Comparison of ENCODE assay signal across 25 cellular contexts in genomic region chr10:113614304-113614703, GRCh38. TPM values are rescaled to one million over a fixed set of nuclear protein-coding genes. Genes with fewer than 3 reads are reported as not detected.
A peak's percentile ranks its signal among the peaks of the same experiment; 100 is the strongest.
DNase-seq lines count a peak whose midpoint lies in the region; ATAC-seq and TF ChIP-seq lines count a peak whose summit lies in the region.
"Had no signal": no experiment of that assay in that cellular context is flagged by ENCODE, and none has a peak within 500 bp of the region (broad histone marks: within the 10 kb centered on the region; RNA-seq: fewer than 3 reads in every experiment).

No MANE protein-coding gene starts in this region.

- H3K27me3 Mint-ChIP-seq in chondrocyte (ENCODE audit: low read depth) (peaks cover 73% of the 10 kb centered on the region), neural crest cell (ENCODE audit: low read depth) (peaks cover 5% of the 10 kb centered on the region)

- H3K9me3 ChIP-seq in right cardiac atrium (ENCODE audit: control insufficient read depth, low read length) (no peaks in the 10 kb centered on the region), esophagus muscularis mucosa (no peaks in the 10 kb centered on the region)
- H3K9me3 ChIP-seq: BLaER1, SK-N-SH had no signal

- 58% methylated on average over 9 of the region's 9 CpGs for WGBS in right cardiac atrium
- 72% methylated on average over 9 of the region's 9 CpGs for WGBS in esophagus muscularis mucosa

- H3K36me3 Mint-ChIP-seq in chondrocyte (ENCODE audit: low read depth) (no peaks in the 10 kb centered on the region), neural crest cell (ENCODE audit: low read depth) (no peaks in the 10 kb centered on the region)
- H3K36me3 Mint-ChIP-seq: CD4-positive, CD25-positive, alpha-beta regulatory T cell; IgD-negative memory B cell had no signal

- H3K27ac ChIP-seq in right cardiac atrium (ENCODE audit: low read length): no peak overlapping the region
- H3K27ac ChIP-seq in esophagus muscularis mucosa (replicated peaks in 1 of 4): no peak overlapping the region
- H3K27ac ChIP-seq: BLaER1, GM23248, KMS-11 had no signal

- TF ChIP-seq EP300 in esophagus muscularis mucosa (IDR thresholded peaks at IDR 0.05): no peak

- TF ChIP-seq CTCF in chondrocyte (IDR thresholded peaks at IDR 0.05) (no peak), neural crest cell (conservative IDR thresholded peaks at IDR 0.05) (no peak), esophagus muscularis mucosa (IDR thresholded peaks at IDR 0.05) (no peak)

- no peak for ATAC-seq in right cardiac atrium
- ATAC-seq: PC-3 had no signal

- intact Hi-C loops in cardiac septum (cut with DNase I): no loop called here
- intact Hi-C loops in right cardiac atrium (cut with DNase I): no loop called here
- intact Hi-C loops in esophagus muscularis mucosa (cut with DNase I): no loop called here

- H3K4me1 Mint-ChIP-seq in chondrocyte (ENCODE audit: low read depth) (peaks cover 6% of the 10 kb centered on the region), neural crest cell (peaks cover 76% of the 10 kb centered on the region)
- H3K4me1 Mint-ChIP-seq: IgD-negative memory B cell had no signal

- peaks cover 0 to 63% (median 0%) of the 10 kb centered on the region in 4 donors for H3K36me3 ChIP-seq in esophagus muscularis mucosa
- H3K36me3 ChIP-seq: BLaER1 had no signal

- H3K4me1 ChIP-seq in right cardiac atrium (ENCODE audit: control insufficient read depth, insufficient read depth, low read length) (peaks cover 9% of the 10 kb centered on the region), esophagus muscularis mucosa (peaks cover 21 to 30% (median 25%) of the 10 kb centered on the region in 4 donors)

- peak; percentile 63 for DNase-seq in cardiac septum (ENCODE audit: low spot score)
- DNase-seq in right cardiac atrium: no peak
- DNase-seq in chondrocyte (ENCODE audit: low spot score): no peak
- DNase-seq in neural crest cell (ENCODE audit: low read depth, low spot score): no peak
- no peak for DNase-seq in epidermal melanocyte (ENCODE audit: insufficient read length, low spot score)
- no peak for DNase-seq in A172 (ENCODE audit: low spot score)
- no peak for DNase-seq in esophagus muscularis mucosa (ENCODE audit: extremely low spot score)
- DNase-seq: CD4-positive, CD25-positive, alpha-beta regulatory T cell; COR-L47; GM23248; HCEC 1CT; NCI-H1048; NCI-H1417; NCI-H1694; NCI-H2029 treated with DMSO at 0.1 percent for 48 hours; NCI-H2171; NCI-H345; NCI-H510A treated with DMSO at 0.1 percent for 48 hours; NCI-H774; PC-3; SK-N-SH had no signal

- H3K4me3 ChIP-seq in right cardiac atrium (ENCODE audit: low read length): no peak overlapping the region
- H3K4me3 ChIP-seq in esophagus muscularis mucosa: no peak overlapping the region
- H3K4me3 ChIP-seq: BLaER1, GM23248 had no signal

- no peak overlapping the region for H3K4me3 Mint-ChIP-seq in chondrocyte (ENCODE audit: unreplicated experiment)
- peak overlapping the region; percentile 14 for H3K4me3 Mint-ChIP-seq in neural crest cell
- H3K4me3 Mint-ChIP-seq: CD4-positive, CD25-positive, alpha-beta regulatory T cell had no signal

- H3K9me3 Mint-ChIP-seq in chondrocyte (ENCODE audit: low read depth) (no peaks in the 10 kb centered on the region), neural crest cell (no peaks in the 10 kb centered on the region)
- H3K9me3 Mint-ChIP-seq: IgD-negative memory B cell had no signal

- no peak for TF ChIP-seq POLR2A in esophagus muscularis mucosa (IDR thresholded peaks at IDR 0.05; ENCODE audit: low read depth)

- peak overlapping the region; percentile 1 for H3K27ac Mint-ChIP-seq in chondrocyte (ENCODE audit: unreplicated experiment)
- H3K27ac Mint-ChIP-seq in neural crest cell (ENCODE audit: unreplicated experiment): peak overlapping the region; percentile 31
- H3K27ac Mint-ChIP-seq: CD4-positive, CD25-positive, alpha-beta regulatory T cell; IgD-negative memory B cell had no signal

- H3K27me3 ChIP-seq in right cardiac atrium (ENCODE audit: control insufficient read depth, insufficient read depth) (no peaks in the 10 kb centered on the region), esophagus muscularis mucosa (peaks cover 0 to 23% (median 2%) of the 10 kb centered on the region in 4 donors)
- H3K27me3 ChIP-seq: BLaER1 had no signal

RNA-seq across cellular contexts. Expression of gene NRAP, which starts 49.5 kb away (rescaled TPM):
- total RNA-seq in cardiac septum: 1,029 TPM
- 100 to 1,000 TPM; 232 to 479 (median 284) TPM for total RNA-seq in right cardiac atrium
- 117 TPM for polyA plus RNA-seq in right cardiac atrium
- not detected in 3 replicates for total RNA-seq in chondrocyte
- total RNA-seq in neural crest cell: not detected in 2 replicates
- total RNA-seq in A172 (2014; rRNA removed; shearing (Covaris generic)): not detected in 2 replicates
- not detected for total RNA-seq in esophagus muscularis mucosa
- total RNA-seq: CD4-positive, CD25-positive, alpha-beta regulatory T cell; GM23248; PC-3 had no signal
- polyA plus RNA-seq: AG04450; CD4-positive, CD25-positive, alpha-beta regulatory T cell; GM23248; IgD-negative memory B cell; SK-N-SH had no signal

Comparison
In these comparisons a context has a peak if more than half of its experiments do, and no peak if none do; other contexts are left out.
1. RNA of gene NRAP, which starts 49.5 kb away (total RNA-seq): 1,029 TPM in cardiac septum (single experiment) and 232 to 479 TPM in right cardiac atrium; not detected in chondrocyte, not detected in neural crest cell, not detected in A172 and not detected in esophagus muscularis mucosa; every median in the first group is over 100 times any median in the second.